Comparison of ENCODE assay signal across 12 cellular contexts in the genomic region with DNA sequence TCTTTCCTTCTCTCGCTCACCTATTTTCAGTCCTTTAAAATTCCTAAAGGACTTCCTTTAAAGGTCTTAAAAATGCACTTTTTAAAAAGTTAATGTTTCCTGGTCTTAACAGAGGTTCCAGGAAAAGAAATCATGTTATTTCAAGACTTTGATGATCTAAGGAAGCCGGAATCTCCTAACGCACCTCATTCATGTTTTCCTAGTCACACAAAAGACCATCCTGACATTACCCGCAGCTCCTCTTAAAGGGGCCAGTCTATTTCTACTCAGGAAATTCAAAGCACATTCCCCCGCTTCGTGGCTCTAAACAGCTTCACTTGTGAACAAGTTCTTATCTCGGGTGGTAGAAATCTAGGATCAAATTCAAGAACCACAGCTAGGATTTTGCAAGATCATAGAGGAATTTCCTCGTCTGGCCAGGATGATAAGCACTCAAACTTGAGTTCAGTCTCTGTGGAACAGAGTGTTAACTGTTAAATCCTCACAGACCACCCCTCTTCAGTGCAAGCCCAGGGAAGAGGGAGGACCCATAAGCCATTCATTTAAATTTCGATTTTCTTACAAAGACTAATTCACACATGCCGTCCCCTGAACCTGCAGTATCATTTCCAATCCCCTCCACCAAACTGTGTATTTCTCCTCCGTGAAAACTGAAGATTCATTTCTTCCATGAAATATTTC.
DNase-seq lines count a peak whose midpoint lies in the region; TF ChIP-seq lines count a peak whose summit lies in the region.
"Had no signal": no experiment of that assay in that cellular context is flagged by ENCODE, and none has a peak within 500 bp of the region (broad histone marks: within the 10 kb centered on the region; RNA-seq: fewer than 3 reads in every experiment).

No MANE protein-coding gene starts in this region.

- no peaks in the 10 kb centered on the region for H3K27me3 ChIP-seq in neuronal stem cell (ENCODE audit: control insufficient read depth in 3 of 3, insufficient read depth in 3 of 3, low read depth in 1 of 3, low read length in 3 of 3)

- H3K14ac ChIP-seq in neuronal stem cell (ENCODE audit: low read length) = no peak overlapping the region

- H3K4me3 ChIP-seq in SK-N-MC = peak overlapping the region; percentile 47
- H3K4me3 ChIP-seq in fibroblast of pulmonary artery (replicated peaks; ENCODE audit: low read depth, low read length) = peak overlapping the region; percentile 25
- peak overlapping the region in 1 of 2 donors; percentile 35 for H3K4me3 ChIP-seq in neuronal stem cell (ENCODE audit: low read length in 2 of 2)

- H3K36me3 ChIP-seq in SK-N-MC (ENCODE audit: insufficient read depth, low read length) (no peaks in the 10 kb centered on the region), neuronal stem cell (replicated peaks in 1 of 2; ENCODE audit: control insufficient read depth in 2 of 2, insufficient read depth in 2 of 2, low read length in 2 of 2) (no peaks in the 10 kb centered on the region)

- H2AFZ ChIP-seq in neuronal stem cell (ENCODE audit: low read length) = peak overlapping the region; percentile 86

- H2BK12ac ChIP-seq in neuronal stem cell (ENCODE audit: low read length) = no peak overlapping the region

- no peak overlapping the region for H3K23ac ChIP-seq in neuronal stem cell (ENCODE audit: low read depth, low read length, poor library complexity)

- H4K91ac ChIP-seq in neuronal stem cell (ENCODE audit: low read depth, low read length, poor library complexity) = no peak overlapping the region

- H3K27ac ChIP-seq in SK-N-MC (0 out of 2 replicates have a peak overlapping the region, but pooled peaks have one; percentile 10), neuronal stem cell (replicated peaks; ENCODE audit: low read length) (no peak overlapping the region)

- TF ChIP-seq CTCF in fibroblast of pulmonary artery (IDR thresholded peaks at IDR 0.05; ENCODE audit: low read length, missing control alignments) = no peak
- no peak for TF ChIP-seq CTCF in GM10266 (IDR thresholded peaks at IDR 0.05; ENCODE audit: control insufficient read depth, insufficient read depth, low read depth, missing control alignments)

- H3K4me2 ChIP-seq in neuronal stem cell (ENCODE audit: insufficient read depth, low read length, poor library complexity, severe bottlenecking) = peak overlapping the region; percentile 28

- no peak overlapping the region for H2BK5ac ChIP-seq in neuronal stem cell (ENCODE audit: low read length)

- H2AK5ac ChIP-seq in neuronal stem cell (ENCODE audit: low read depth, low read length) = no peak overlapping the region

- H3K79me1 ChIP-seq in neuronal stem cell (ENCODE audit: low read depth, low read length) = no peaks in the 10 kb centered on the region

- peaks cover 5 to 33% of the 10 kb centered on the region in 2 donors for H3K4me1 ChIP-seq in neuronal stem cell (ENCODE audit: control insufficient read depth in 2 of 2, insufficient read depth in 1 of 2, low read depth in 1 of 2, low read length in 2 of 2)

- no peak overlapping the region for H3K4ac ChIP-seq in neuronal stem cell (ENCODE audit: low read length)

- H3K9ac ChIP-seq in SK-N-MC (ENCODE audit: insufficient read length) (peak overlapping the region; percentile 28), neuronal stem cell (ENCODE audit: low read depth, low read length, poor library complexity) (no peak overlapping the region)

- H4K8ac ChIP-seq in neuronal stem cell (ENCODE audit: low read depth, low read length) = no peak overlapping the region

- DNase-seq in Daoy (ENCODE audit: low read depth) (peak; percentile 20), SK-N-MC (ENCODE audit: low read depth, low spot score) (no peak), fibroblast of pulmonary artery (ENCODE audit: low read depth) (peak; percentile 82), neuronal stem cell (ENCODE audit: low spot score) (peak; percentile 12), NK-92 (lab: John Stamatoyannopoulos, UW; ENCODE audit: unreplicated experiment) (no peak), OCI-M2 (lab: John Stamatoyannopoulos, UW; ENCODE audit: unreplicated experiment) (no peak), OCI-M1 (lab: John Stamatoyannopoulos, UW) (no peak), GM10266 (ENCODE audit: extremely low spot score) (no peak)
- DNase-seq: activated T-cell treated with anti-CD3 and anti-CD28 coated beads, Interleukin-2, amount 50 U/mL, for 48 hours; CD8-positive, alpha-beta memory T cell; NCI-H1930; posterior cingulate gyrus had no signal

- no peak overlapping the region for H3K18ac ChIP-seq in neuronal stem cell (ENCODE audit: low read length)

- no peak overlapping the region for H2BK15ac ChIP-seq in neuronal stem cell (ENCODE audit: low read length)

- no CpG with 5 or more reads among the region's 11 CpGs for WGBS in neuronal stem cell (ENCODE audit: extremely low coverage in 2 of 2, insufficient read length in 2 of 2, insufficient replicate concordance in 1 of 2), 2 donors

- H3K9me3 ChIP-seq in SK-N-MC (ENCODE audit: low read depth, low read length) (no peaks in the 10 kb centered on the region), neuronal stem cell (replicated peaks in 1 of 2; ENCODE audit: control insufficient read depth in 2 of 2, insufficient read depth in 1 of 2, low read depth in 1 of 2, low read length in 2 of 2) (no peaks in the 10 kb centered on the region)

- H2BK120ac ChIP-seq in neuronal stem cell (ENCODE audit: low read depth, low read length) = no peak overlapping the region

Comparison
In these comparisons a context has a peak if more than half of its experiments do, and no peak if none do; other contexts are left out.
1. DNase-seq: peak in Daoy (single experiment), fibroblast of pulmonary artery (single experiment) and neuronal stem cell (single experiment); none in SK-N-MC (single experiment), NK-92 (single experiment), OCI-M2 (single experiment), OCI-M1 (single experiment) and GM10266 (single experiment).